Comparison of ENCODE assay signal across 20 cellular contexts in the genomic region with DNA sequence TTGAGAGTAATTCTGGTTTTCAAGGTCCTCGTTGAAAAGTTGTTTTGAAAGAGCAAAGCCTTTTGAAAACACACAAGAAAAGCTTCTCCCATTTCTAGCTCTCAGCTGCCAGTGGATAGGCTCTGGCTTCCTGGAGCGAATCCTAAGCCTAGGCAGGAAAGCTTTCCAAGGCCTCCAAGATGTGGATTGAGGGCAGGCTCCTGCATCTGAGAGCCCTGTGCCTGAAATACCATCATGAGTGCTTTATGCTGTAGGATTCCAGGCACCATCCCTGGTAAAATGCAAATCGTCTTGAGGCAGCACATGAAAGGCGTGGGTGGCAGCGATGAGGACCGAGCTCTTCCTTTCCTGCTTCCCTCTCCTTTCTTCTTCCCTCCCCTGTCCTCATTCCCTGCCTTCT.
A peak's percentile ranks its signal among the peaks of the same experiment; 100 is the strongest.
DNase-seq lines count a peak whose midpoint lies in the region; ATAC-seq and TF ChIP-seq lines count a peak whose summit lies in the region.
"Had no signal": no experiment of that assay in that cellular context is flagged by ENCODE, and none has a peak within 500 bp of the region (broad histone marks: within the 10 kb centered on the region; RNA-seq: fewer than 3 reads in every experiment).

No MANE protein-coding gene starts in this region.

- H3K27ac ChIP-seq in breast epithelium (peak overlapping the region; percentile 70 to 85), prostate gland (peak overlapping the region in 1 of 2 donors; percentile 26)
- H3K27ac ChIP-seq: hepatocyte, SJSA1 had no signal

- ATAC-seq in left cardiac atrium (peak; percentile 47), GM21825 (IDR thresholded peaks at IDR 0.05; ENCODE audit: unreplicated experiment) (no peak)
- ATAC-seq: naive thymus-derived CD8-positive, alpha-beta T cell; stimulated activated memory B cell treated with anti-CD40 and anti-IgM and Interleukin-4, amounts not matched to agents 10 μg/mL and 1 μg/mL and 100 μg/mL, for 72 hours had no signal

- peaks cover 15% of the 10 kb centered on the region for H3K27me3 Mint-ChIP-seq in MCF 10A (ENCODE audit: insufficient read depth, unreplicated experiment)
- no peaks in the 10 kb centered on the region for H3K27me3 Mint-ChIP-seq in osteocyte (ENCODE audit: unreplicated experiment)

- no peak for TF ChIP-seq POLR2A in breast epithelium (IDR thresholded peaks at IDR 0.05)
- TF ChIP-seq POLR2A in prostate gland (IDR thresholded peaks at IDR 0.05), result no peak

- no peak for TF ChIP-seq CTCF in breast epithelium (IDR thresholded peaks at IDR 0.05)
- TF ChIP-seq CTCF in MCF 10A (IDR thresholded peaks at IDR 0.05; ENCODE audit: unreplicated experiment), result no peak
- no peak for TF ChIP-seq CTCF in osteocyte (IDR thresholded peaks at IDR 0.05)
- no peak for TF ChIP-seq CTCF in prostate gland (IDR thresholded peaks at IDR 0.05)

- H3K4me3 Mint-ChIP-seq in MCF 10A (ENCODE audit: unreplicated experiment) (no peak overlapping the region), osteocyte (ENCODE audit: unreplicated experiment) (no peak overlapping the region)
- H3K4me3 Mint-ChIP-seq: activated CD4-positive, alpha-beta T cell treated with anti-CD3 and anti-CD28 coated beads, Interleukin-2, amount 10 ng/mL, durations not matched to agents 7 days and 5 days; activated T-cell treated with anti-CD3 and anti-CD28 coated beads, Interleukin-2, amount 50 U/mL, for 24 hours; CD4-positive, alpha-beta T cell; IgD-negative memory B cell; naive thymus-derived CD8-positive, alpha-beta T cell; stimulated activated memory B cell treated with anti-CD40 and anti-IgM and Interleukin-4, amounts not matched to agents 10 μg/mL and 1 μg/mL and 100 μg/mL, for 72 hours had no signal

- H3K9me3 Mint-ChIP-seq in MCF 10A (ENCODE audit: unreplicated experiment) (peaks cover 8% of the 10 kb centered on the region), osteocyte (ENCODE audit: unreplicated experiment) (peaks cover 7% of the 10 kb centered on the region)

- H3K36me3 ChIP-seq in breast epithelium (no peaks in the 10 kb centered on the region), prostate gland (no peaks in the 10 kb centered on the region)
- H3K36me3 ChIP-seq: SJSA1 had no signal

- H3K9me3 ChIP-seq in breast epithelium, result no peaks in the 10 kb centered on the region
- H3K9me3 ChIP-seq in prostate gland, result no peaks in the 10 kb centered on the region
- H3K9me3 ChIP-seq: SJSA1 had no signal

- DNase-seq in breast epithelium (ENCODE audit: low spot score in 2 of 2) (no peak), MCF 10A (ENCODE audit: unreplicated experiment) (no peak), left cardiac atrium (no peak), osteocyte (ENCODE audit: extremely low spot score, unreplicated experiment) (peak; percentile 36), RKO (ENCODE audit: low spot score) (no peak), prostate gland (ENCODE audit: low spot score) (no peak)
- DNase-seq in effector CD4-positive, alpha-beta T cell, result no peak
- DNase-seq: 8988T; activated CD4-positive, alpha-beta T cell treated with anti-CD3 and anti-CD28 coated beads, Interleukin-2, amount 10 ng/mL, durations not matched to agents 7 days and 5 days; activated T-cell treated with anti-CD3 and anti-CD28 coated beads, Interleukin-2, amount 50 U/mL, for 24 hours; CD4-positive, alpha-beta T cell; erythroblast; HCEC 1CT; naive thymus-derived CD8-positive, alpha-beta T cell; NCI-H1048 had no signal

- intact Hi-C loops in breast epithelium (cut with DNase I; ENCODE audit: low total_unique reads), result no loop called here
- intact Hi-C loops in MCF 10A (cut with micrococcal nuclease), result no loop called here
- intact Hi-C loops in left cardiac atrium (cut with DNase I), result loop anchor here in 1 of 2 donors (10.0 kb wide), 1 partner anchor 213 kb away; no protein-coding TSS in a partner anchor
- intact Hi-C loops in prostate gland (cut with DNase I), result no loop called here

- no peak overlapping the region for H3K27ac Mint-ChIP-seq in MCF 10A (ENCODE audit: low read depth, unreplicated experiment)
- H3K27ac Mint-ChIP-seq in osteocyte (ENCODE audit: unreplicated experiment), result peak overlapping the region; percentile 87
- H3K27ac Mint-ChIP-seq: activated CD4-positive, alpha-beta T cell treated with anti-CD3 and anti-CD28 coated beads, Interleukin-2, amount 10 ng/mL, durations not matched to agents 7 days and 5 days; activated T-cell treated with anti-CD3 and anti-CD28 coated beads, Interleukin-2, amount 50 U/mL, for 24 hours; CD4-positive, alpha-beta T cell; IgD-negative memory B cell; naive thymus-derived CD8-positive, alpha-beta T cell; stimulated activated memory B cell treated with anti-CD40 and anti-IgM and Interleukin-4, amounts not matched to agents 10 μg/mL and 1 μg/mL and 100 μg/mL, for 72 hours had no signal

- H3K27me3 ChIP-seq in breast epithelium (no peaks in the 10 kb centered on the region), prostate gland (replicated peaks; ENCODE audit: insufficient read depth) (no peaks in the 10 kb centered on the region)
- H3K27me3 ChIP-seq: hepatocyte had no signal

- no peaks in the 10 kb centered on the region for H3K36me3 Mint-ChIP-seq in MCF 10A (ENCODE audit: insufficient read depth, unreplicated experiment)
- peaks cover 8% of the 10 kb centered on the region for H3K36me3 Mint-ChIP-seq in osteocyte (ENCODE audit: unreplicated experiment)
- H3K36me3 Mint-ChIP-seq: IgD-negative memory B cell; naive thymus-derived CD8-positive, alpha-beta T cell; stimulated activated memory B cell treated with anti-CD40 and anti-IgM and Interleukin-4, amounts not matched to agents 10 μg/mL and 1 μg/mL and 100 μg/mL, for 72 hours had no signal

- no peaks in the 10 kb centered on the region for H3K4me1 ChIP-seq in breast epithelium
- no peaks in the 10 kb centered on the region for H3K4me1 ChIP-seq in prostate gland (replicated peaks)
- H3K4me1 ChIP-seq: SJSA1 had no signal

- H3K4me3 ChIP-seq in breast epithelium (no peak overlapping the region), prostate gland (no peak overlapping the region)
- H3K4me3 ChIP-seq: hepatocyte, SJSA1 had no signal

- CTCF ChIA-PET in MCF 10A (lab: Yijun Ruan, JAX), result interaction anchor here (0.5 kb wide), 1 partner anchor 247 kb away, joined by 4 read pairs; no protein-coding TSS in a partner anchor

- 74% methylated on average over 6 of the region's 6 CpGs for WGBS in prostate gland

- peaks cover 9% of the 10 kb centered on the region for H3K4me1 Mint-ChIP-seq in MCF 10A (ENCODE audit: insufficient read depth, unreplicated experiment)
- H3K4me1 Mint-ChIP-seq in osteocyte (ENCODE audit: unreplicated experiment), result peaks cover 85% of the 10 kb centered on the region
- H3K4me1 Mint-ChIP-seq: activated CD4-positive, alpha-beta T cell treated with anti-CD3 and anti-CD28 coated beads, Interleukin-2, amount 10 ng/mL, durations not matched to agents 7 days and 5 days; IgD-negative memory B cell; naive thymus-derived CD8-positive, alpha-beta T cell; stimulated activated memory B cell treated with anti-CD40 and anti-IgM and Interleukin-4, amounts not matched to agents 10 μg/mL and 1 μg/mL and 100 μg/mL, for 72 hours had no signal

- BruUV-seq in MCF 10A (replicated peaks; lab: Mats Ljungman, UMichigan), result no TSS peak

- POLR2A ChIA-PET in MCF 10A (lab: Yijun Ruan, JAX), result no interaction called here
